In the genomic region with DNA sequence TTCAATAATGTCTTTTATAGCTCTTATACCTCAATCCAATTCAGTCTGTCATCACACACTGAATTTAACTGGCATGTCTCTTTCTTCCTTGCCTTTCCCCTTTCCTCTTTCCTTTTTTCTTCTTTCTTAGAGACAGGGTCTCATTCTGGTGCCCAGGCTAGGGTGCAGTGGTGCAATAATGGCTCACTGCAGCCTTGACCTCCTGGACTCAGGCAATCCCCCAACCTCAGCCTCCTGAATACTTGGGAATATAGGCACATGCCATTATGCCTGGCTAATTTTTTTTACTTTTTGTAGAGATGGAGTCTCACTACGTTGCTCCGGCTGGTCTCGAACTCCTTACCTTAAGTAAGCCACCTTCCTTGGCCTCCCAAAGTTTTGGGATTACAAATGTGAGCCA, we compare ENCODE assay signal across 9 cellular contexts.
DNase-seq lines count a peak whose midpoint lies in the region; ATAC-seq and TF ChIP-seq lines count a peak whose summit lies in the region.
"Had no signal": no experiment of that assay in that cellular context is flagged by ENCODE, and none has a peak within 500 bp of the region (broad histone marks: within the 10 kb centered on the region; RNA-seq: fewer than 3 reads in every experiment).

No MANE protein-coding gene starts in this region.

- H3F3A ChIP-seq in SU-DHL-6 (ENCODE audit: insufficient read depth) (peaks cover 15% of the 10 kb centered on the region), smooth muscle cell (ENCODE audit: low read depth) (peaks cover 38% of the 10 kb centered on the region)

- H3K4me3 ChIP-seq in SU-DHL-6 (ENCODE audit: insufficient read depth, low read length, poor library complexity, severe bottlenecking) (no peak overlapping the region), esophagus muscularis mucosa (no peak overlapping the region), smooth muscle cell (no peak overlapping the region)

- H2AFZ ChIP-seq in H9 (ENCODE audit: low read length) (no peak overlapping the region), SU-DHL-6 (ENCODE audit: low read depth, low read length, severe bottlenecking) (no peak overlapping the region), smooth muscle cell (ENCODE audit: low read depth) (no peak overlapping the region)

- peak overlapping the region in 1 of 3 experiments; percentile 36; a peak in 2 of 7 replicates for H3K27ac Mint-ChIP-seq in H9
- no peak overlapping the region for H3K27ac Mint-ChIP-seq in glutamatergic neuron (ENCODE audit: unreplicated experiment)

- no peaks in the 10 kb centered on the region for H3K9me3 ChIP-seq in H9 (ENCODE audit: control insufficient read depth, low read depth, low read length)
- no peaks in the 10 kb centered on the region for H3K9me3 ChIP-seq in SU-DHL-6 (ENCODE audit: insufficient read depth, low read length)
- H3K9me3 ChIP-seq in esophagus muscularis mucosa, result no peaks in the 10 kb centered on the region
- H3K9me3 ChIP-seq in smooth muscle cell (replicated peaks; ENCODE audit: low read depth), result no peaks in the 10 kb centered on the region

- H3K14ac ChIP-seq in H9 (ENCODE audit: insufficient read depth, low read length), result 0 out of 2 replicates have a peak overlapping the region, but pooled peaks have one; percentile 68

- H3K4me1 Mint-ChIP-seq in H9, result peaks cover 6 to 10% of the 10 kb centered on the region in 2 experiments; a peak in 3 of 4 replicates
- peaks cover 19% of the 10 kb centered on the region for H3K4me1 Mint-ChIP-seq in glutamatergic neuron (ENCODE audit: low read depth, unreplicated experiment)

- no peaks in the 10 kb centered on the region for H3K36me3 ChIP-seq in SU-DHL-6 (ENCODE audit: low read length)
- peaks cover 0 to 13% (median 7%) of the 10 kb centered on the region in 4 donors for H3K36me3 ChIP-seq in esophagus muscularis mucosa
- H3K36me3 ChIP-seq in smooth muscle cell (ENCODE audit: low read depth), result no peaks in the 10 kb centered on the region

- intact Hi-C loops in esophagus muscularis mucosa (cut with DNase I), result loop anchor here (10.0 kb wide), 1 partner anchor 61 kb away; a partner anchor contains a TSS

- H3K27me3 ChIP-seq in H9 (ENCODE audit: insufficient read depth, low read length) (no peaks in the 10 kb centered on the region), SU-DHL-6 (ENCODE audit: low read length) (no peaks in the 10 kb centered on the region), esophagus muscularis mucosa (no peaks in the 10 kb centered on the region), smooth muscle cell (ENCODE audit: low read depth) (no peaks in the 10 kb centered on the region)

- no peak overlapping the region for H3K4me2 ChIP-seq in H9 (ENCODE audit: insufficient read depth, insufficient read length, low read length)
- H3K4me2 ChIP-seq in SU-DHL-6 (ENCODE audit: low read depth, low read length, poor library complexity, severe bottlenecking), result peak overlapping the region; percentile 94
- peak overlapping the region; percentile 70 for H3K4me2 ChIP-seq in smooth muscle cell

- TF ChIP-seq EP300 in esophagus muscularis mucosa (IDR thresholded peaks at IDR 0.05), result no peak

- H4K20me1 ChIP-seq in H9 (ENCODE audit: control insufficient read depth, insufficient read depth, insufficient read length) (no peaks in the 10 kb centered on the region), SU-DHL-6 (ENCODE audit: low read depth, low read length) (no peaks in the 10 kb centered on the region), smooth muscle cell (ENCODE audit: low read depth) (peaks cover 5% of the 10 kb centered on the region)

- H3K4me1 ChIP-seq in H9 (ENCODE audit: insufficient read depth, low read length) (no peaks in the 10 kb centered on the region), esophagus muscularis mucosa (peaks cover 5 to 47% (median 38%) of the 10 kb centered on the region in 4 donors), smooth muscle cell (ENCODE audit: low read depth) (peaks cover 21% of the 10 kb centered on the region)

- H3K36me3 Mint-ChIP-seq in H9 (ENCODE audit: insufficient read depth in 1 of 3, low read depth in 3 of 3) (peaks cover 3 to 15% (median 7%) of the 10 kb centered on the region in 3 experiments; a peak in 5 of 7 replicates), glutamatergic neuron (ENCODE audit: unreplicated experiment) (peaks cover 5% of the 10 kb centered on the region)

- no peaks in the 10 kb centered on the region for H3K9me3 Mint-ChIP-seq in H9
- H3K9me3 Mint-ChIP-seq in glutamatergic neuron (ENCODE audit: unreplicated experiment), result peaks cover 4% of the 10 kb centered on the region

- ATAC-seq in HG03196 (IDR thresholded peaks at IDR 0.05; ENCODE audit: unreplicated experiment), result no peak

- H2BK15ac ChIP-seq in H9 (ENCODE audit: low read depth, low read length), result no peak overlapping the region

- H2BK20ac ChIP-seq in H9 (ENCODE audit: low read depth, low read length, poor library complexity, severe bottlenecking), result peak overlapping the region; percentile 78

- H3K56ac ChIP-seq in H9 (ENCODE audit: insufficient read length, low read depth, low read length), result no peak overlapping the region

- H4K8ac ChIP-seq in H9 (replicated peaks; ENCODE audit: insufficient read length, low read depth, low read length), result no peak overlapping the region

- H3K27ac ChIP-seq in H9 (ENCODE audit: insufficient read length, low read depth, low read length), result no peak overlapping the region
- H3K27ac ChIP-seq in SU-DHL-6 (ENCODE audit: low read depth, low read length), result peak overlapping the region; percentile 85
- H3K27ac ChIP-seq in esophagus muscularis mucosa (replicated peaks in 1 of 4), result peak overlapping the region; percentile 58 to 64 (median 61)
- H3K27ac ChIP-seq in smooth muscle cell (ENCODE audit: low read depth), result peak overlapping the region; percentile 82

- H3K4ac ChIP-seq in H9 (ENCODE audit: low read depth, low read length), result no peak overlapping the region; the same call in 1 of the 2 replicates

- no peaks in the 10 kb centered on the region for H3K9me2 ChIP-seq in SU-DHL-6 (replicated peaks; ENCODE audit: insufficient read depth, low read length)

- no peak for DNase-seq in H9
- DNase-seq in esophagus muscularis mucosa (ENCODE audit: extremely low spot score), result no peak
- DNase-seq in smooth muscle cell (lab: John Stamatoyannopoulos, UW; ENCODE audit: unreplicated experiment), result no peak
- no peak for DNase-seq in glutamatergic neuron
- no peak for DNase-seq in putamen (ENCODE audit: low spot score)
- DNase-seq: EL, left ventricle myocardium superior had no signal

- TF ChIP-seq CTCF in H9 (conservative IDR thresholded peaks at IDR 0.05) (no peak), SU-DHL-6 (IDR thresholded peaks at IDR 0.05; ENCODE audit: insufficient read depth, low read length, poor library complexity, severe bottlenecking) (no peak), esophagus muscularis mucosa (IDR thresholded peaks at IDR 0.05) (no peak), smooth muscle cell (IDR thresholded peaks at IDR 0.05; ENCODE audit: borderline replicate concordance, insufficient read depth, poor library complexity, severe bottlenecking) (no peak), glutamatergic neuron (IDR thresholded peaks at IDR 0.05; ENCODE audit: partially characterized antibody, unreplicated experiment) (no peak)

- no peaks in the 10 kb centered on the region for H3K79me2 ChIP-seq in H9 (ENCODE audit: insufficient read depth, low read length)
- no peaks in the 10 kb centered on the region for H3K79me2 ChIP-seq in SU-DHL-6 (ENCODE audit: insufficient read depth, low read length)
- H3K79me2 ChIP-seq in smooth muscle cell (ENCODE audit: low read depth), result peaks cover 56% of the 10 kb centered on the region

- H2BK5ac ChIP-seq in H9 (ENCODE audit: insufficient read length, low read length), result no peak overlapping the region

- peak overlapping the region; percentile 77 for H3T11ph ChIP-seq in H9 (ENCODE audit: low read length)

- no peak overlapping the region for H4K91ac ChIP-seq in H9 (ENCODE audit: insufficient read length, low read depth, low read length)

- H3K9ac ChIP-seq in H9 (ENCODE audit: extremely low read depth, insufficient read length, low read length), result no peak overlapping the region
- no peak overlapping the region for H3K9ac ChIP-seq in SU-DHL-6 (ENCODE audit: low read length)
- H3K9ac ChIP-seq in smooth muscle cell (ENCODE audit: low read depth), result peak overlapping the region; percentile 28

- H3K23ac ChIP-seq in H9 (ENCODE audit: insufficient read length, low read depth, low read length), result no peak overlapping the region

- H3K18ac ChIP-seq in H9 (ENCODE audit: insufficient read length, low read depth, low read length), result peak overlapping the region; percentile 46

- no CpG with 5 or more reads among the region's 3 CpGs for WGBS in H9 (ENCODE audit: extremely low coverage, insufficient read length, low lambda C conversion rate)
- WGBS in esophagus muscularis mucosa, result 100% methylated on average over 3 of the region's 3 CpGs
- 100% methylated on average over 3 of the region's 3 CpGs for WGBS in smooth muscle cell (ENCODE audit: low lambda C conversion rate)

- H4K5ac ChIP-seq in H9 (ENCODE audit: insufficient read length, low read depth, low read length), result no peak overlapping the region

- no peak overlapping the region for H3K4me3 Mint-ChIP-seq in H9
- H3K4me3 Mint-ChIP-seq in glutamatergic neuron (ENCODE audit: unreplicated experiment), result no peak overlapping the region

- H2BK12ac ChIP-seq in H9 (ENCODE audit: insufficient read length, low read depth, low read length), result no peak overlapping the region

- H2AK5ac ChIP-seq in H9 (ENCODE audit: insufficient read length, low read length), result no peak overlapping the region

- H3K79me1 ChIP-seq in H9 (ENCODE audit: insufficient read depth, low read depth, low read length, poor library complexity, severe bottlenecking), result no peaks in the 10 kb centered on the region

- peak overlapping the region; percentile 67 for H2BK120ac ChIP-seq in H9 (ENCODE audit: low read depth, low read length, poor library complexity, severe bottlenecking)

- no peaks in the 10 kb centered on the region for H3K23me2 ChIP-seq in H9 (ENCODE audit: insufficient read length, low read depth, low read length, poor library complexity, severe bottlenecking)

- TF ChIP-seq POLR2A in esophagus muscularis mucosa (IDR thresholded peaks at IDR 0.05; ENCODE audit: low read depth), result no peak

- H3K27me3 Mint-ChIP-seq in H9 (ENCODE audit: low read depth), result no peaks in the 10 kb centered on the region; the same call in 1 of the 2 replicates
- no peaks in the 10 kb centered on the region for H3K27me3 Mint-ChIP-seq in glutamatergic neuron (ENCODE audit: unreplicated experiment)
